In genomic region chr2:74512744-74513604, GRCh38 we compare ENCODE assay signal across 1 cellular context.
A peak's percentile ranks its signal among the peaks of the same experiment; 100 is the strongest.
TF ChIP-seq lines count a peak whose summit lies in the region.

No MANE protein-coding gene starts in this region.

TF ChIP-seq in GM23338, 12 proteins besides CTCF, POLR2A, EP300 and RAD21:
- no peak for TF ChIP-seq REST (IDR thresholded peaks at IDR 0.05; ENCODE audit: unreplicated experiment)
- TF ChIP-seq EZH2 (IDR thresholded peaks at IDR 0.05; ENCODE audit: low read depth, unreplicated experiment) = peak; percentile 92
